In the genomic region with DNA sequence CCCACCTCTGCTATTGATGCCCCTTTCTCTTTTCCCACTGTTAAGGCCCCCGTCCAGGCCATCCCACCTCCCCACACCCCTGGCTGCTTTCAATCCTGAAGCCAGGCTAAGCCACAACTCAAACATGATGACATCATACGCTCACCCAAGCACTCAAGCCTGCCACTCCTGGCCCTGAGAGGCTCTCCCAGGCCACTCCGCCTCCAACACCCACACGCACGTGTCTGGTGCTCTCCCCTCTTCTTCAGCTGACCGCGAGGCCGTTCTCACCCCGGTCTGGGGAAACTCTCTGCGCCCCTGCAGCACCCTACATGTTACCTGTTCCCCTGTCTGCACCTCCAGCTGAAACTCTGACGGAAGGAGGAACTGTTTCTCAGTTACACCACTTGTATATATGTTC, we compare ENCODE assay signal across 18 cellular contexts. TPM values are rescaled to one million over a fixed set of nuclear protein-coding genes. Genes with fewer than 3 reads are reported as not detected.
A peak's percentile ranks its signal among the peaks of the same experiment; 100 is the strongest.
DNase-seq lines count a peak whose midpoint lies in the region; ATAC-seq and TF ChIP-seq lines count a peak whose summit lies in the region.
"Had no signal": no experiment of that assay in that cellular context is flagged by ENCODE, and none has a peak within 500 bp of the region (broad histone marks: within the 10 kb centered on the region; RNA-seq: fewer than 3 reads in every experiment).

No MANE protein-coding gene starts in this region.

- peaks cover 70% of the 10 kb centered on the region for H3K4me1 Mint-ChIP-seq in activated T-cell treated with anti-CD3 and anti-CD28 coated beads, Interleukin-2, amount 50 U/mL, for 24 hours (ENCODE audit: low read depth)
- H3K4me1 Mint-ChIP-seq in endothelial cell (ENCODE audit: unreplicated experiment) = peaks cover 25% of the 10 kb centered on the region

- peaks cover 99% of the 10 kb centered on the region for H3K36me3 Mint-ChIP-seq in activated T-cell treated with anti-CD3 and anti-CD28 coated beads, Interleukin-2, amount 50 U/mL, for 24 hours (ENCODE audit: low read depth)
- H3K36me3 Mint-ChIP-seq in endothelial cell (ENCODE audit: low read depth, unreplicated experiment) = peaks cover 62% of the 10 kb centered on the region

- H3K27ac Mint-ChIP-seq in activated T-cell treated with anti-CD3 and anti-CD28 coated beads, Interleukin-2, amount 50 U/mL, for 24 hours = peak overlapping the region; percentile 84
- no peak overlapping the region for H3K27ac Mint-ChIP-seq in endothelial cell (ENCODE audit: unreplicated experiment)

- CTCF ChIA-PET in GM10248 (lab: Yijun Ruan, JAX) = no interaction called here

- POLR2A ChIA-PET in GM10248 (lab: Yijun Ruan, JAX) = no interaction called here

- H3K4me3 Mint-ChIP-seq in activated T-cell treated with anti-CD3 and anti-CD28 coated beads, Interleukin-2, amount 50 U/mL, for 24 hours = no peak overlapping the region
- H3K4me3 Mint-ChIP-seq in endothelial cell (ENCODE audit: unreplicated experiment) = peak overlapping the region; percentile 8
- H3K4me3 Mint-ChIP-seq: activated CD8-positive, alpha-beta T cell treated with anti-CD3 and anti-CD28 coated beads for 36 hours; activated naive CD8-positive, alpha-beta T cell had no signal

- ATAC-seq in sciatic nerve = no peak
- ATAC-seq: activated CD8-positive, alpha-beta T cell treated with anti-CD3 and anti-CD28 coated beads for 36 hours had no signal

- intact Hi-C loops in sciatic nerve (cut with DNase I) = no loop called here

- peak; percentile 9 for DNase-seq in activated T-cell treated with anti-CD3 and anti-CD28 coated beads, Interleukin-2, amount 50 U/mL, for 24 hours
- no peak for DNase-seq in activated T-cell treated with anti-CD3 and anti-CD28 coated beads for 4 hours
- peak; percentile 47 for DNase-seq in GM10248 (ENCODE audit: extremely low spot score)
- DNase-seq in endothelial cell (ENCODE audit: low spot score) = no peak
- DNase-seq in sciatic nerve (ENCODE audit: low spot score) = peak; percentile 50
- DNase-seq in hippocampal formation (lab: John Stamatoyannopoulos, UW) = no peak
- DNase-seq in SK-N-DZ (ENCODE audit: low spot score) = no peak
- no peak for DNase-seq in NOMO-1 (lab: John Stamatoyannopoulos, UW; ENCODE audit: unreplicated experiment in 2 of 2)
- DNase-seq: activated CD8-positive, alpha-beta T cell treated with anti-CD3 and anti-CD28 coated beads for 36 hours; Calu3; cerebellar nuclear complex; Kasumi-1; NCI-H187 treated with DMSO at 0.1 percent for 48 hours; NCI-H82; stimulated activated CD4-positive, alpha-beta T cell treated with anti-CD3 and anti-CD28 coated beads, Interleukin-4, amount 100 ng/mL, for 24 hours; T-helper 9 cell had no signal

- no peak for TF ChIP-seq CTCF in GM10248 (IDR thresholded peaks at IDR 0.05; ENCODE audit: control extremely low read depth, extremely low read depth, low read depth, missing control alignments)
- TF ChIP-seq CTCF in endothelial cell (IDR thresholded peaks at IDR 0.05; ENCODE audit: unreplicated experiment) = no peak

- no peaks in the 10 kb centered on the region for H3K27me3 Mint-ChIP-seq in activated T-cell treated with anti-CD3 and anti-CD28 coated beads, Interleukin-2, amount 50 U/mL, for 24 hours
- peaks cover 16% of the 10 kb centered on the region for H3K27me3 Mint-ChIP-seq in endothelial cell (ENCODE audit: unreplicated experiment)
- H3K27me3 Mint-ChIP-seq: activated CD8-positive, alpha-beta T cell treated with anti-CD3 and anti-CD28 coated beads for 36 hours; activated naive CD8-positive, alpha-beta T cell had no signal

- H3K9me3 Mint-ChIP-seq in activated T-cell treated with anti-CD3 and anti-CD28 coated beads, Interleukin-2, amount 50 U/mL, for 24 hours = no peaks in the 10 kb centered on the region
- H3K9me3 Mint-ChIP-seq in endothelial cell (ENCODE audit: unreplicated experiment) = no peaks in the 10 kb centered on the region
- H3K9me3 Mint-ChIP-seq: activated CD8-positive, alpha-beta T cell treated with anti-CD3 and anti-CD28 coated beads for 36 hours had no signal

RNA-seq across cellular contexts. Expression of gene ZXDC, which starts 6.2 kb away (rescaled TPM):
- 25.4 TPM for total RNA-seq in endothelial cell (ENCODE audit: unreplicated experiment)
- 39.7 TPM for total RNA-seq in sciatic nerve
- 13.6 and 18.5 TPM in 2 replicates for polyA plus RNA-seq in SK-N-DZ (2014; cell fraction: cytosol; rRNA removed)
- polyA plus RNA-seq in SK-N-DZ (2014; cell fraction: nucleus; rRNA removed) = 15.1 and 30.4 TPM in 2 replicates

RNA-seq across cellular contexts. Expression of gene UROC1, which starts 48.1 kb away (rescaled TPM):
- total RNA-seq in endothelial cell (ENCODE audit: unreplicated experiment) (not detected), sciatic nerve (not detected)
- not detected in 2 replicates for polyA plus RNA-seq in SK-N-DZ (2014; cell fraction: cytosol; rRNA removed)
- polyA plus RNA-seq in SK-N-DZ (2014; cell fraction: nucleus; rRNA removed) = not detected in 2 replicates
- total RNA-seq: activated CD8-positive, alpha-beta T cell treated with anti-CD3 and anti-CD28 coated beads for 36 hours; Calu3; renal cortical epithelial cell had no signal

RNA-seq across cellular contexts. Expression of gene CHST13, which starts 54.5 kb away (rescaled TPM):
- not detected for total RNA-seq in endothelial cell (ENCODE audit: unreplicated experiment)
- total RNA-seq in sciatic nerve = 0.89 TPM
- 0.67 TPM in 1 of 2 replicates, not detected in the other for polyA plus RNA-seq in SK-N-DZ (2014; cell fraction: cytosol; rRNA removed)
- polyA plus RNA-seq in SK-N-DZ (2014; cell fraction: nucleus; rRNA removed) = not detected in 2 replicates
- total RNA-seq: activated CD8-positive, alpha-beta T cell treated with anti-CD3 and anti-CD28 coated beads for 36 hours had no signal

Comparison
In these comparisons a context has a peak if more than half of its experiments do, and no peak if none do; other contexts are left out.
1. DNase-seq: peak in activated T-cell treated with anti-CD3 and anti-CD28 coated beads, Interleukin-2, amount 50 U/mL, for 24 hours (single experiment), GM10248 (single experiment) and sciatic nerve (single experiment); none in activated T-cell treated with anti-CD3 and anti-CD28 coated beads for 4 hours (single experiment), endothelial cell (single experiment), hippocampal formation (0 of 2), SK-N-DZ (single experiment) and NOMO-1 (0 of 2).